In genomic region chr14:31561155-31561846, GRCh38 we compare ENCODE assay signal across 1 cellular context.
TF ChIP-seq lines count a peak whose summit lies in the region.

Gene NUBPL (plus strand): TSS chr14:31561404. CDS start chr14:31561440, 36 bp downstream.

TF ChIP-seq in K562, 482 proteins besides CTCF, POLR2A, EP300 and RAD21 (continued from another document and continues in another):
- TF ChIP-seq TBP (optimal IDR thresholded peaks at IDR 0.05; ENCODE audit: low read depth, low read length) (peak; percentile 71), TCF7 (IDR thresholded peaks at IDR 0.05; ENCODE audit: borderline replicate concordance) (no peak), KHSRP (IDR thresholded peaks at IDR 0.05) (peak; percentile 94), NBN (IDR thresholded peaks at IDR 0.05; ENCODE audit: low read depth) (peak; percentile 97), MEF2D (tag; conservative IDR thresholded peaks at IDR 0.05; ENCODE audit: low read depth) (no peak), MBD2 (IDR thresholded peaks at IDR 0.05; ENCODE audit: borderline replicate concordance, low read depth) (peak; percentile 35; the same call in 1 of the 2 replicates), RBBP5 (IDR thresholded peaks at IDR 0.05; ENCODE audit: borderline replicate concordance, insufficient read depth, low read length, poor library complexity, severe bottlenecking) (peak; percentile 94), MTA1 (IDR thresholded peaks at IDR 0.05; ENCODE audit: borderline replicate concordance) (peak; percentile 97), L3MBTL2 (IDR thresholded peaks at IDR 0.05) (peak; percentile 29; the same call in 1 of the 2 replicates), BCLAF1 (IDR thresholded peaks at IDR 0.05; ENCODE audit: borderline replicate concordance in 1 of 2, control insufficient read depth in 1 of 2, low read depth in 2 of 2, low read length in 1 of 2) (no peak), C11orf30 (IDR thresholded peaks at IDR 0.05; ENCODE audit: low read depth) (peak; percentile 78), GATA2 (CRISPR knock-in tag; IDR thresholded peaks at IDR 0.05) (peak; percentile 43; the same call in 1 of the 2 replicates), BRD4 (IDR thresholded peaks at IDR 0.05) (no peak), E4F1 (CRISPR knock-in tag; IDR thresholded peaks at IDR 0.05; ENCODE audit: borderline replicate concordance) (no peak), KAT7 (CRISPR knock-in tag; IDR thresholded peaks at IDR 0.05; ENCODE audit: borderline replicate concordance) (peak; percentile 59; the same call in 1 of the 2 replicates), RFX1 (IDR thresholded peaks at IDR 0.05) (peak; percentile 89), EP400 (IDR thresholded peaks at IDR 0.05) (peak; percentile 80), ZNF3 (CRISPR knock-in tag; IDR thresholded peaks at IDR 0.05) (no peak), LARP7 (IDR thresholded peaks at IDR 0.05) (no peak), MYC (IDR thresholded peaks at IDR 0.05; ENCODE audit: low read depth, low read length) (no peak), MYC (CRISPR knock-in tag; IDR thresholded peaks at IDR 0.05; ENCODE audit: borderline replicate concordance, low read depth) (no peak), SMAD4 (CRISPR knock-in tag; conservative IDR thresholded peaks at IDR 0.05) (0 out of 2 replicates have a peak, but pooled peaks have one; percentile 30), SMAD3 (CRISPR knock-in tag; conservative IDR thresholded peaks at IDR 0.05) (no peak), IRF1 (CRISPR knock-in tag; IDR thresholded peaks at IDR 0.05; ENCODE audit: borderline replicate concordance) (no peak), ZNF175 (CRISPR knock-in tag; IDR thresholded peaks at IDR 0.05; ENCODE audit: low read depth) (no peak), EZH2 (IDR thresholded peaks at IDR 0.05; ENCODE audit: borderline replicate concordance, low read depth, low read length) (no peak), ZFX (CRISPR knock-in tag; IDR thresholded peaks at IDR 0.05) (peak; percentile 90), RBFOX2 (IDR thresholded peaks at IDR 0.05; ENCODE audit: low read depth, low read length) (peak; percentile 90), SP1 (CRISPR knock-in tag; IDR thresholded peaks at IDR 0.05) (peak; percentile 54; the same call in 1 of the 2 replicates), FOXK1 (CRISPR knock-in tag; IDR thresholded peaks at IDR 0.05; ENCODE audit: borderline replicate concordance) (0 out of 2 replicates have a peak, but pooled peaks have one; percentile 35), ILK (tag; IDR thresholded peaks at IDR 0.05; ENCODE audit: borderline replicate concordance, low read depth) (no peak), HDAC1 (IDR thresholded peaks at IDR 0.05) (peak in 1 of 2 experiments; percentile 88; a peak in 1 of 4 replicates), NFIC (IDR thresholded peaks at IDR 0.05) (peak; percentile 72), HMG20A (CRISPR knock-in tag; conservative IDR thresholded peaks at IDR 0.05) (no peak), NKRF (IDR thresholded peaks at IDR 0.05; ENCODE audit: borderline replicate concordance) (peak; percentile 89), POLR2G (IDR thresholded peaks at IDR 0.05; ENCODE audit: low read depth, low read length) (peak; percentile 91), POLR3A (IDR thresholded peaks at IDR 0.05; ENCODE audit: borderline replicate concordance, extremely low read depth, insufficient read depth, insufficient read length) (no peak), RBM22 (IDR thresholded peaks at IDR 0.05; ENCODE audit: low read depth, low read length, poor library complexity, severe bottlenecking) (no peak), SMARCE1 (IDR thresholded peaks at IDR 0.05) (0 out of 2 replicates have a peak, but pooled peaks have one; percentile 12), ZNF134 (CRISPR knock-in tag; conservative IDR thresholded peaks at IDR 0.05) (no peak), NELFE (IDR thresholded peaks at IDR 0.05; ENCODE audit: insufficient read depth, insufficient read length) (no peak), PHF8 (IDR thresholded peaks at IDR 0.05; ENCODE audit: borderline replicate concordance, low read length) (peak; percentile 96), CCNT2 (IDR thresholded peaks at IDR 0.05; ENCODE audit: borderline replicate concordance, extremely low read depth, insufficient read length, low read depth, low read length) (peak; percentile 22), ZNF655 (CRISPR knock-in tag; IDR thresholded peaks at IDR 0.05) (no peak), KLF6 (CRISPR knock-in tag; IDR thresholded peaks at IDR 0.05; ENCODE audit: borderline replicate concordance) (no peak), CREM (IDR thresholded peaks at IDR 0.05; ENCODE audit: low read depth) (peak; percentile 99), CEBPZ (IDR thresholded peaks at IDR 0.05; ENCODE audit: borderline replicate concordance, low read depth, low read length) (no peak), TAF9B (IDR thresholded peaks at IDR 0.05; ENCODE audit: partially characterized antibody) (peak; percentile 62), MTA3 (IDR thresholded peaks at IDR 0.05; ENCODE audit: borderline replicate concordance) (peak; percentile 72; the same call in 1 of the 2 replicates), OTX1 (CRISPR knock-in tag; IDR thresholded peaks at IDR 0.05) (no peak), MYNN (IDR thresholded peaks at IDR 0.05) (no peak), MYNN (CRISPR knock-in tag; IDR thresholded peaks at IDR 0.05) (no peak), GTF2E2 (tag; IDR thresholded peaks at IDR 0.05) (0 out of 2 replicates have a peak, but pooled peaks have one; percentile 53), CXXC5 (CRISPR knock-in tag; IDR thresholded peaks at IDR 0.05) (peak; percentile 81), EHMT2 (IDR thresholded peaks at IDR 0.05) (0 out of 2 replicates have a peak, but pooled peaks have one; percentile 33), DMBX1 (CRISPR knock-in tag; IDR thresholded peaks at IDR 0.05; ENCODE audit: borderline replicate concordance) (no peak), ZNF449 (CRISPR knock-in tag; IDR thresholded peaks at IDR 0.05) (no peak), FOXK2 (conservative IDR thresholded peaks at IDR 0.05 in 1 of 2, IDR thresholded peaks at IDR 0.05 in 1 of 2; ENCODE audit: low read depth in 2 of 2) (peak; percentile 70 to 73), ATF1 (CRISPR knock-in tag; IDR thresholded peaks at IDR 0.05) (peak; percentile 92), ATF1 (tag; IDR thresholded peaks at IDR 0.05) (peak; percentile 99)
